Comparison of ENCODE assay signal across 1 cellular context in the genomic region with DNA sequence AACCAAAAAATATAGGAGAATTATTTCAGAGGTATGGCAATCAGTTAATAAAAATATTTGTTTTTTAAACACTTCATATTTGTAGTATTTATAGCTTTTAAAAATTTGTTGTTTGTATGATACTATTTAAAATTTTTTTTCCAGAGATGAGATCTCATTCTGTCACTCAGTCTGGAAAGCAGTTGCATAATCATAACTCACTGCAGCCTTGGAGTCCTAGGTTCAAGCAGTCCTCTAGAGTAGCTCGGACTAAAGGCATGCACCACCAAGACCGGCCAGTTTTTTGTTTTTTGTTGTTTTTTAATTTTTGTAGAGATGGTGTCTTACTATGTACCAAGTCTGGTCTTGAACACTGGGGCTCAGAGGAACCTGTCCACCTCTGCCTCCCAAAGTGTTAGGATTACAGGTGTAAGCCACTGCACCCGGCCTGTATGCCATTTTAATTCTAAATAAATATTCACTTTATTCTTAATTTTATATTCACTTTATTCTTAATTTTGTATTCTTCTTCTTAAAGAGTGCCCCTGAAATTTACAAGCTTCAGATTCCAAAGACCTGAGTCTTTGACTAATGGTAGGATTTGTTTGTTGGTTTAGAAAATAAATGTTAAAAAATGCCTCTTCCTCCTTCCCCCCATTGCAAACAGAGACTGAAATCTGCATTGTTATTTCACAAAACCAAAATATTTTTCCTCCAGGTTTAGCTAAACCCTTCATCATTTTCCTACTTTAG.
TF ChIP-seq lines count a peak whose summit lies in the region.

No MANE protein-coding gene starts in this region.

TF ChIP-seq in SK-N-SH, 30 proteins besides CTCF, POLR2A, EP300 and RAD21 (continued from another document):
- no peak for TF ChIP-seq MEF2A (IDR thresholded peaks at IDR 0.05; ENCODE audit: borderline replicate concordance, low read depth)
- TF ChIP-seq, protein P1, sequence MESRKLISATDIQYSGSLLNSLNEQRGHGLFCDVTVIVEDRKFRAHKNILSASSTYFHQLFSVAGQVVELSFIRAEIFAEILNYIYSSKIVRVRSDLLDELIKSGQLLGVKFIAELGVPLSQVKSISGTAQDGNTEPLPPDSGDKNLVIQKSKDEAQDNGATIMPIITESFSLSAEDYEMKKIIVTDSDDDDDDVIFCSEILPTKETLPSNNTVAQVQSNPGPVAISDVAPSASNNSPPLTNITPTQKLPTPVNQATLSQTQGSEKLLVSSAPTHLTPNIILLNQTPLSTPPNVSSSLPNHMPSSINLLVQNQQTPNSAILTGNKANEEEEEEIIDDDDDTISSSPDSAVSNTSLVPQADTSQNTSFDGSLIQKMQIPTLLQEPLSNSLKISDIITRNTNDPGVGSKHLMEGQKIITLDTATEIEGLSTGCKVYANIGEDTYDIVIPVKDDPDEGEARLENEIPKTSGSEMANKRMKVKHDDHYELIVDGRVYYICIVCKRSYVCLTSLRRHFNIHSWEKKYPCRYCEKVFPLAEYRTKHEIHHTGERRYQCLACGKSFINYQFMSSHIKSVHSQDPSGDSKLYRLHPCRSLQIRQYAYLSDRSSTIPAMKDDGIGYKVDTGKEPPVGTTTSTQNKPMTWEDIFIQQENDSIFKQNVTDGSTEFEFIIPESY (IDR thresholded peaks at IDR 0.05; ENCODE audit: borderline replicate concordance, low read depth), result no peak
- TF ChIP-seq JUND (IDR thresholded peaks at IDR 0.05), result no peak
- TF ChIP-seq USF2 (IDR thresholded peaks at IDR 0.05; ENCODE audit: borderline replicate concordance, low read depth, low read length), result no peak
- TF ChIP-seq FOSL2 (IDR thresholded peaks at IDR 0.05; ENCODE audit: borderline replicate concordance, low read depth), result no peak
- TF ChIP-seq NRF1 (IDR thresholded peaks at IDR 0.05; ENCODE audit: low read depth, low read length), result no peak
- TF ChIP-seq MXI1 (IDR thresholded peaks at IDR 0.05; ENCODE audit: low read depth, low read length), result no peak
- TF ChIP-seq FOXM1 (IDR thresholded peaks at IDR 0.05; ENCODE audit: low read depth), result no peak
- no peak for TF ChIP-seq YY1 (IDR thresholded peaks at IDR 0.05; ENCODE audit: low read depth)
- TF ChIP-seq, protein P2, sequence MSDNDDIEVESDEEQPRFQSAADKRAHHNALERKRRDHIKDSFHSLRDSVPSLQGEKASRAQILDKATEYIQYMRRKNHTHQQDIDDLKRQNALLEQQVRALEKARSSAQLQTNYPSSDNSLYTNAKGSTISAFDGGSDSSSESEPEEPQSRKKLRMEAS (IDR thresholded peaks at IDR 0.05; ENCODE audit: low read depth), result no peak
- TF ChIP-seq SMC3 (IDR thresholded peaks at IDR 0.05; ENCODE audit: low read depth, low read length), result no peak
